Comparison of ENCODE assay signal across 30 cellular contexts in genomic region chr12:120586216-120586615, GRCh38. TPM values are rescaled to one million over a fixed set of nuclear protein-coding genes. Genes with fewer than 3 reads are reported as not detected.
"Had no signal": no experiment of that assay in that cellular context is flagged by ENCODE, and none has a peak within 500 bp of the region (broad histone marks: within the 10 kb centered on the region; RNA-seq: fewer than 3 reads in every experiment).

No MANE protein-coding gene starts in this region.

- H3K9me3 ChIP-seq: adrenal gland, right lobe of liver, thyroid gland, upper lobe of right lung had no signal

- H3K27ac Mint-ChIP-seq: activated CD4-positive, alpha-beta T cell treated with anti-CD3 and anti-CD28 coated beads for 36 hours; activated naive CD4-positive, alpha-beta T cell treated with anti-CD3 and anti-CD28 coated beads for 36 hours; activated naive CD8-positive, alpha-beta T cell treated with anti-CD3 and anti-CD28 coated beads for 36 hours; immature natural killer cell; mesothelial cell of epicardium; stimulated activated effector memory CD8-positive, alpha-beta T cell treated with anti-CD3 and anti-CD28 coated beads, Interleukin-12 subunit alpha, Interleukin-12 subunit beta, amount 100 ng/mL, for 72 hours; T-cell; T-helper 2 cell treated with Interferon-gamma antibody and Interleukin-4, amounts not matched to agents 5 μg/mL and 100 μg/mL, for 36 hours had no signal

- H3K4me3 Mint-ChIP-seq: activated CD4-positive, alpha-beta T cell treated with anti-CD3 and anti-CD28 coated beads for 36 hours; activated naive CD8-positive, alpha-beta T cell treated with anti-CD3 and anti-CD28 coated beads for 36 hours had no signal

- H3K27ac ChIP-seq: adrenal gland, brain microvascular endothelial cell, right lobe of liver, skin epidermis, thyroid gland, upper lobe of right lung had no signal

- H3K4me3 ChIP-seq: adrenal gland, right lobe of liver, skin epidermis, thyroid gland, upper lobe of right lung had no signal

- H3K36me3 Mint-ChIP-seq: activated naive CD8-positive, alpha-beta T cell treated with anti-CD3 and anti-CD28 coated beads for 36 hours; immature natural killer cell; mesothelial cell of epicardium; naive B cell; T-cell had no signal

- H3K36me3 ChIP-seq: adrenal gland, brain microvascular endothelial cell, right lobe of liver, thyroid gland, upper lobe of right lung had no signal

- DNase-seq: activated CD4-positive, alpha-beta T cell treated with anti-CD3 and anti-CD28 coated beads for 36 hours; activated CD4-positive, alpha-beta T cell treated with anti-CD3 and anti-CD28 coated beads, Interleukin-2, amount 50 U/mL, for 48 hours; activated CD4-positive, CD25-positive, alpha-beta regulatory T cell; activated CD8-positive, alpha-beta memory T cell treated with anti-CD3 and anti-CD28 coated beads for 24 hours; activated effector memory CD4-positive, alpha-beta T cell treated with anti-CD3 and anti-CD28 coated beads, Interleukin-2, amount 50 U/mL, for 16 hours; activated naive CD4-positive, alpha-beta T cell treated with anti-CD3 and anti-CD28 coated beads for 36 hours; activated naive CD8-positive, alpha-beta T cell treated with anti-CD3 and anti-CD28 coated beads for 36 hours; adrenal gland; aorta; brain microvascular endothelial cell; foreskin fibroblast; head of caudate nucleus; hypothalamus; immature natural killer cell; kidney; naive B cell; right lobe of liver; stimulated activated CD4-positive, alpha-beta T cell treated with anti-CD3 and anti-CD28 coated beads, Interleukin-12 subunit alpha, Interleukin-12 subunit beta, amount 100 ng/mL, for 4 hours; stimulated activated CD4-positive, alpha-beta T cell treated with anti-CD3 and anti-CD28 coated beads, Interleukin-4, amount 100 ng/mL, for 24 hours; stimulated activated naive CD8-positive, alpha-beta T cell treated with anti-CD3 and anti-CD28 coated beads, Interleukin-15, amount 100 ng/mL, for 72 hours; substantia nigra; T-cell; thyroid gland; upper lobe of right lung had no signal

- H3K9me3 Mint-ChIP-seq: activated naive CD4-positive, alpha-beta T cell treated with anti-CD3 and anti-CD28 coated beads for 36 hours; activated naive CD8-positive, alpha-beta T cell treated with anti-CD3 and anti-CD28 coated beads for 36 hours; immature natural killer cell; mesothelial cell of epicardium; naive B cell; stimulated activated effector memory CD8-positive, alpha-beta T cell treated with anti-CD3 and anti-CD28 coated beads, Interleukin-12 subunit alpha, Interleukin-12 subunit beta, amount 100 ng/mL, for 72 hours; stimulated activated naive CD8-positive, alpha-beta T cell treated with anti-CD3 and anti-CD28 coated beads, Interleukin-15, amount 100 ng/mL, for 72 hours; T-cell; T-helper 2 cell treated with Interferon-gamma antibody and Interleukin-4, amounts not matched to agents 5 μg/mL and 100 μg/mL, for 36 hours had no signal

- H3K27me3 ChIP-seq: adrenal gland, brain microvascular endothelial cell, right lobe of liver, thyroid gland, upper lobe of right lung had no signal

- ATAC-seq: activated CD4-positive, alpha-beta T cell treated with anti-CD3 and anti-CD28 coated beads for 36 hours; esophagus mucosa; right lobe of liver; stimulated activated effector memory CD8-positive, alpha-beta T cell treated with anti-CD3 and anti-CD28 coated beads, Interleukin-12 subunit alpha, Interleukin-12 subunit beta, amount 100 ng/mL, for 72 hours; stimulated activated naive CD8-positive, alpha-beta T cell treated with anti-CD3 and anti-CD28 coated beads, Interleukin-15, amount 100 ng/mL, for 72 hours; T-cell; upper lobe of right lung had no signal

RNA-seq across cellular contexts. Expression of gene CABP1, which starts 54.2 kb away (rescaled TPM):
- total RNA-seq: activated naive CD4-positive, alpha-beta T cell treated with anti-CD3 and anti-CD28 coated beads for 36 hours; osteoblast; T-cell had no signal
